Comparison of ENCODE assay signal across 2 cellular contexts in genomic region chr5:164562271-164562856, GRCh38.
A peak's percentile ranks its signal among the peaks of the same experiment; 100 is the strongest.
TF ChIP-seq lines count a peak whose summit lies in the region.

No MANE protein-coding gene starts in this region.

TF ChIP-seq in IMR-90, 13 proteins besides CTCF, POLR2A, EP300 and RAD21:
- TF ChIP-seq CEBPB (IDR thresholded peaks at IDR 0.05; ENCODE audit: low read depth, low read length): peak; percentile 82
- no peak for TF ChIP-seq USF2 (IDR thresholded peaks at IDR 0.05; ENCODE audit: low read depth, low read length)

TF ChIP-seq in H1, 55 proteins besides CTCF, POLR2A, EP300 and RAD21:
- no peak for TF ChIP-seq ASH2L (IDR thresholded peaks at IDR 0.05; ENCODE audit: low read length)
- TF ChIP-seq CEBPB (IDR thresholded peaks at IDR 0.05; ENCODE audit: low read depth, low read length): peak; percentile 45; the same call in 1 of the 2 replicates
- TF ChIP-seq CTBP2 (IDR thresholded peaks at IDR 0.05; ENCODE audit: borderline replicate concordance, insufficient read depth, insufficient read length, low read length): no peak
- no peak for TF ChIP-seq ATF3 (IDR thresholded peaks at IDR 0.05; ENCODE audit: insufficient read depth, low read depth, low read length)
- TF ChIP-seq TAF7 (optimal IDR thresholded peaks at IDR 0.05; ENCODE audit: borderline replicate concordance, low read depth, low read length): no peak
